In the genomic region with DNA sequence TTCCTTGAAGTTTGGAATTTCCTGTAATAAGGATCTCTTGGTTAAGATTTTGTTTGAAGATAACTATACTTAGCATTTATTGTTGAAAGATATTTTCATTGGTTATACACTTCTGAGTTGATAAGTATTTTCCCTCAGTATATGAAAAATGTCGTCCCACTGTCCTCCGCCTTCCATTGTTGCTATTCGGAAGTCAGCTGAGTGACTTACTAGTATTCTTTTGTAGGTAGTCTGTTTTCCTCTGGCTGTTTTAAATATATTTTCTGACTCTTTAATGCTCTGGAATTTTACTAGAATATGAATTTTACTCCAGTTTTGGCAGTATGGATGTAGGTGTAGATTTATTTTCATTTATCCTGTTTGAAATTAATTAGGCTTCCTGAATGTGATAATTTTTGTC, we compare ENCODE assay signal across 1 cellular context.
TF ChIP-seq lines count a peak whose summit lies in the region.

No MANE protein-coding gene starts in this region.

TF ChIP-seq in HCT116, 20 proteins besides CTCF, POLR2A, EP300 and RAD21 (continued from another document):
- TF ChIP-seq ATF3 (IDR thresholded peaks at IDR 0.05) = no peak
